2 cellular contexts compared by ENCODE assay signal in the genomic region with DNA sequence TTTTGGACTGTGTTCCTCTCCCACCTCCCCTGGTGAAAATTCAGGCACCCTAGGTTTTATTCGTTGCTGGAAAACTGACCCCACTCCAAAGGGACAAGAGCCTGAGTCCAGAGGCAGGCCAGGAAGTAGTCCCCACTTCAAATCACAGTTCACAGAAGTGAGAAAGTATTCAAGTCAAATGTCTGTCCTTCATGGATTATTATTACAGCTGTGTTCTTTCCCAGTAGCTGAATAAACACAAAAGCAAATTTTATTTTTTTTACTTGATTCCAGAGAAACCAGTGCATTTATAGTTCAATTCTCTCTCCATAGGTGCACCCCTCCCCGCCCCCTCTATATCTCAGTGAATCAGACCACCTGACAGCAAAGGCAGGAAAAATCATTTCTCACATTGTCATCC.
TF ChIP-seq lines count a peak whose summit lies in the region.

No MANE protein-coding gene starts in this region.

TF ChIP-seq in endothelial cell of umbilical vein, 7 proteins besides CTCF, POLR2A, EP300 and RAD21:
- TF ChIP-seq EZH2 (IDR thresholded peaks at IDR 0.05; ENCODE audit: borderline replicate concordance, low read depth, low read length, severe bottlenecking) (no peak), JUN (IDR thresholded peaks at IDR 0.05; ENCODE audit: borderline replicate concordance, insufficient read depth, insufficient read length, low read depth) (no peak), POLR2AphosphoS5 (IDR thresholded peaks at IDR 0.05; ENCODE audit: insufficient read depth, low read depth, low read length) (no peak), MYC (IDR thresholded peaks at IDR 0.05; ENCODE audit: low read depth, low read length) (no peak), GATA2 (IDR thresholded peaks at IDR 0.05; ENCODE audit: insufficient read depth, insufficient read length, low read depth, low read length) (no peak), FOS (IDR thresholded peaks at IDR 0.05; ENCODE audit: borderline replicate concordance, insufficient read depth, low read length) (no peak)
- TF ChIP-seq, protein P1, sequence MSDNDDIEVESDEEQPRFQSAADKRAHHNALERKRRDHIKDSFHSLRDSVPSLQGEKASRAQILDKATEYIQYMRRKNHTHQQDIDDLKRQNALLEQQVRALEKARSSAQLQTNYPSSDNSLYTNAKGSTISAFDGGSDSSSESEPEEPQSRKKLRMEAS (IDR thresholded peaks at IDR 0.05; ENCODE audit: insufficient read depth, insufficient read length), result no peak

TF ChIP-seq in GM23338, 12 proteins besides CTCF, POLR2A, EP300 and RAD21:
- TF ChIP-seq, protein P2, sequence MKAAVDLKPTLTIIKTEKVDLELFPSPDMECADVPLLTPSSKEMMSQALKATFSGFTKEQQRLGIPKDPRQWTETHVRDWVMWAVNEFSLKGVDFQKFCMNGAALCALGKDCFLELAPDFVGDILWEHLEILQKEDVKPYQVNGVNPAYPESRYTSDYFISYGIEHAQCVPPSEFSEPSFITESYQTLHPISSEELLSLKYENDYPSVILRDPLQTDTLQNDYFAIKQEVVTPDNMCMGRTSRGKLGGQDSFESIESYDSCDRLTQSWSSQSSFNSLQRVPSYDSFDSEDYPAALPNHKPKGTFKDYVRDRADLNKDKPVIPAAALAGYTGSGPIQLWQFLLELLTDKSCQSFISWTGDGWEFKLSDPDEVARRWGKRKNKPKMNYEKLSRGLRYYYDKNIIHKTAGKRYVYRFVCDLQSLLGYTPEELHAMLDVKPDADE (IDR thresholded peaks at IDR 0.05), result no peak
- TF ChIP-seq JUNB (IDR thresholded peaks at IDR 0.05; ENCODE audit: unreplicated experiment), result no peak
- no peak for TF ChIP-seq ZNF331 (CRISPR knock-in tag; IDR thresholded peaks at IDR 0.05; ENCODE audit: low read depth)
- TF ChIP-seq EZH2phosphoT487 (IDR thresholded peaks at IDR 0.05; ENCODE audit: unreplicated experiment), result no peak
- TF ChIP-seq ZNF114 (CRISPR knock-in tag; IDR thresholded peaks at IDR 0.05), result no peak
- no peak for TF ChIP-seq EZH2 (IDR thresholded peaks at IDR 0.05; ENCODE audit: low read depth, unreplicated experiment)
- no peak for TF ChIP-seq CREB1 (CRISPR knock-in tag; IDR thresholded peaks at IDR 0.05; ENCODE audit: low read depth)
- no peak for TF ChIP-seq NANOG (IDR thresholded peaks at IDR 0.05; ENCODE audit: borderline replicate concordance)
- TF ChIP-seq STAT1 (IDR thresholded peaks at IDR 0.05; ENCODE audit: unreplicated experiment), result no peak
- TF ChIP-seq, protein P3, sequence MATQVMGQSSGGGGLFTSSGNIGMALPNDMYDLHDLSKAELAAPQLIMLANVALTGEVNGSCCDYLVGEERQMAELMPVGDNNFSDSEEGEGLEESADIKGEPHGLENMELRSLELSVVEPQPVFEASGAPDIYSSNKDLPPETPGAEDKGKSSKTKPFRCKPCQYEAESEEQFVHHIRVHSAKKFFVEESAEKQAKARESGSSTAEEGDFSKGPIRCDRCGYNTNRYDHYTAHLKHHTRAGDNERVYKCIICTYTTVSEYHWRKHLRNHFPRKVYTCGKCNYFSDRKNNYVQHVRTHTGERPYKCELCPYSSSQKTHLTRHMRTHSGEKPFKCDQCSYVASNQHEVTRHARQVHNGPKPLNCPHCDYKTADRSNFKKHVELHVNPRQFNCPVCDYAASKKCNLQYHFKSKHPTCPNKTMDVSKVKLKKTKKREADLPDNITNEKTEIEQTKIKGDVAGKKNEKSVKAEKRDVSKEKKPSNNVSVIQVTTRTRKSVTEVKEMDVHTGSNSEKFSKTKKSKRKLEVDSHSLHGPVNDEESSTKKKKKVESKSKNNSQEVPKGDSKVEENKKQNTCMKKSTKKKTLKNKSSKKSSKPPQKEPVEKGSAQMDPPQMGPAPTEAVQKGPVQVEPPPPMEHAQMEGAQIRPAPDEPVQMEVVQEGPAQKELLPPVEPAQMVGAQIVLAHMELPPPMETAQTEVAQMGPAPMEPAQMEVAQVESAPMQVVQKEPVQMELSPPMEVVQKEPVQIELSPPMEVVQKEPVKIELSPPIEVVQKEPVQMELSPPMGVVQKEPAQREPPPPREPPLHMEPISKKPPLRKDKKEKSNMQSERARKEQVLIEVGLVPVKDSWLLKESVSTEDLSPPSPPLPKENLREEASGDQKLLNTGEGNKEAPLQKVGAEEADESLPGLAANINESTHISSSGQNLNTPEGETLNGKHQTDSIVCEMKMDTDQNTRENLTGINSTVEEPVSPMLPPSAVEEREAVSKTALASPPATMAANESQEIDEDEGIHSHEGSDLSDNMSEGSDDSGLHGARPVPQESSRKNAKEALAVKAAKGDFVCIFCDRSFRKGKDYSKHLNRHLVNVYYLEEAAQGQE (IDR thresholded peaks at IDR 0.05; ENCODE audit: unreplicated experiment), result no peak
- no peak for TF ChIP-seq POLR2AphosphoS5 (IDR thresholded peaks at IDR 0.05; ENCODE audit: low read depth)
- TF ChIP-seq, protein P4, sequence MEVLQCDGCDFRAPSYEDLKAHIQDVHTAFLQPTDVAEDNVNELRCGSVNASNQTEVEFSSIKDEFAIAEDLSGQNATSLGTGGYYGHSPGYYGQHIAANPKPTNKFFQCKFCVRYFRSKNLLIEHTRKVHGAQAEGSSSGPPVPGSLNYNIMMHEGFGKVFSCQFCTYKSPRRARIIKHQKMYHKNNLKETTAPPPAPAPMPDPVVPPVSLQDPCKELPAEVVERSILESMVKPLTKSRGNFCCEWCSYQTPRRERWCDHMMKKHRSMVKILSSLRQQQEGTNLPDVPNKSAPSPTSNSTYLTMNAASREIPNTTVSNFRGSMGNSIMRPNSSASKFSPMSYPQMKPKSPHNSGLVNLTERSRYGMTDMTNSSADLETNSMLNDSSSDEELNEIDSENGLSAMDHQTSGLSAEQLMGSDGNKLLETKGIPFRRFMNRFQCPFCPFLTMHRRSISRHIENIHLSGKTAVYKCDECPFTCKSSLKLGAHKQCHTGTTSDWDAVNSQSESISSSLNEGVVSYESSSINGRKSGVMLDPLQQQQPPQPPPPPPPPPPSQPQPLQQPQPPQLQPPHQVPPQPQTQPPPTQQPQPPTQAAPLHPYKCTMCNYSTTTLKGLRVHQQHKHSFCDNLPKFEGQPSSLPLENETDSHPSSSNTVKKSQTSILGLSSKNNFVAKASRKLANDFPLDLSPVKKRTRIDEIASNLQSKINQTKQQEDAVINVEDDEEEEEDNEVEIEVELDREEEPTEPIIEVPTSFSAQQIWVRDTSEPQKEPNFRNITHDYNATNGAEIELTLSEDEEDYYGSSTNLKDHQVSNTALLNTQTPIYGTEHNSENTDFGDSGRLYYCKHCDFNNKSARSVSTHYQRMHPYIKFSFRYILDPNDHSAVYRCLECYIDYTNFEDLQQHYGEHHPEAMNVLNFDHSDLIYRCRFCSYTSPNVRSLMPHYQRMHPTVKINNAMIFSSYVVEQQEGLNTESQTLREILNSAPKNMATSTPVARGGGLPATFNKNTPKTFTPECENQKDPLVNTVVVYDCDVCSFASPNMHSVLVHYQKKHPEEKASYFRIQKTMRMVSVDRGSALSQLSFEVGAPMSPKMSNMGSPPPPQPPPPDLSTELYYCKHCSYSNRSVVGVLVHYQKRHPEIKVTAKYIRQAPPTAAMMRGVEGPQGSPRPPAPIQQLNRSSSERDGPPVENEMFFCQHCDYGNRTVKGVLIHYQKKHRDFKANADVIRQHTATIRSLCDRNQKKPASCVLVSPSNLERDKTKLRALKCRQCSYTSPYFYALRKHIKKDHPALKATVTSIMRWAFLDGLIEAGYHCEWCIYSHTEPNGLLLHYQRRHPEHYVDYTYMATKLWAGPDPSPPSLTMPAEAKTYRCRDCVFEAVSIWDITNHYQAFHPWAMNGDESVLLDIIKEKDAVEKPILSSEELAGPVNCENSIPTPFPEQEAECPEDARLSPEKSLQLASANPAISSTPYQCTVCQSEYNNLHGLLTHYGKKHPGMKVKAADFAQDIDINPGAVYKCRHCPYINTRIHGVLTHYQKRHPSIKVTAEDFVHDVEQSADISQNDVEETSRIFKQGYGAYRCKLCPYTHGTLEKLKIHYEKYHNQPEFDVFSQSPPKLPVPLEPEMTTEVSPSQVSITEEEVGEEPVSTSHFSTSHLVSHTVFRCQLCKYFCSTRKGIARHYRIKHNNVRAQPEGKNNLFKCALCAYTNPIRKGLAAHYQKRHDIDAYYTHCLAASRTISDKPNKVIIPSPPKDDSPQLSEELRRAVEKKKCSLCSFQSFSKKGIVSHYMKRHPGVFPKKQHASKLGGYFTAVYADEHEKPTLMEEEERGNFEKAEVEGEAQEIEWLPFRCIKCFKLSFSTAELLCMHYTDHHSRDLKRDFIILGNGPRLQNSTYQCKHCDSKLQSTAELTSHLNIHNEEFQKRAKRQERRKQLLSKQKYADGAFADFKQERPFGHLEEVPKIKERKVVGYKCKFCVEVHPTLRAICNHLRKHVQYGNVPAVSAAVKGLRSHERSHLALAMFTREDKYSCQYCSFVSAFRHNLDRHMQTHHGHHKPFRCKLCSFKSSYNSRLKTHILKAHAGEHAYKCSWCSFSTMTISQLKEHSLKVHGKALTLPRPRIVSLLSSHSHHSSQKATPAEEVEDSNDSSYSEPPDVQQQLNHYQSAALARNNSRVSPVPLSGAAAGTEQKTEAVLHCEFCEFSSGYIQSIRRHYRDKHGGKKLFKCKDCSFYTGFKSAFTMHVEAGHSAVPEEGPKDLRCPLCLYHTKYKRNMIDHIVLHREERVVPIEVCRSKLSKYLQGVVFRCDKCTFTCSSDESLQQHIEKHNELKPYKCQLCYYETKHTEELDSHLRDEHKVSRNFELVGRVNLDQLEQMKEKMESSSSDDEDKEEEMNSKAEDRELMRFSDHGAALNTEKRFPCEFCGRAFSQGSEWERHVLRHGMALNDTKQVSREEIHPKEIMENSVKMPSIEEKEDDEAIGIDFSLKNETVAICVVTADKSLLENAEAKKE (CRISPR knock-in tag; IDR thresholded peaks at IDR 0.05), result no peak
TF ChIP-seq in GM23338: peak in this region for 0.
